11 cellular contexts compared by ENCODE assay signal in the genomic region with DNA sequence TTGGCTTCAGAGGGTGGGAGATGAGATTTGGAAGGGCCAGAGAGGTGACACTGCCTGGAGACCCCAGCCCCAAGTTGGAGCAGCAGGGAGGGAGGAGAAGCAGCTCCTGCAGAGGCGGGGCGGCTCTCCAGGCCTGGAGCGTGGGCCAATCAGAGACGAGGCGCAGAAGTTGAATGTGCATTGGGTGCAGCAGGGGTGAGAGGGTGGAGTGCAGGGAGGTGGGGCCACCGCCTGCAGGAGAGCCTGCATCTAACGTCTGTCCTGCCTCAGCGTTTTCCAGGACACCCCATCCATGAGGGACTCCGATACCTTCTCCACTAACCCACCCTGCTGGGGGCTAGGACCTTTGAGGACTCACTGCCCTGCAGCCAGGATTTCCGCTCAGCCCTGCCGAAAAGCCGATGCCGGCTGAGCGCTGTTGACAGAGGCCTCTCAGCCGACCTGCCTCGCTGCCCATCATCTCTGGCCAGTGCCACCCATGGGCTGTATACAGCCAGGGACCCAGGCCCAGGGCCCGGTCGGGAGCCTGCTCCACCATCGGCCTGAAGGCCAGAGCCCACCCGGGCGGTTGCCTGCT.
DNase-seq lines count a peak whose midpoint lies in the region; ATAC-seq lines count a peak whose summit lies in the region.
"Had no signal": no experiment of that assay in that cellular context is flagged by ENCODE, and none has a peak within 500 bp of the region (broad histone marks: within the 10 kb centered on the region; RNA-seq: fewer than 3 reads in every experiment).

No MANE protein-coding gene starts in this region.

- H3K27ac Mint-ChIP-seq in activated T-cell treated with anti-CD3 and anti-CD28 coated beads, Interleukin-2, amount 50 U/mL, for 72 hours = no peak overlapping the region

- peaks cover 5% of the 10 kb centered on the region for H3K4me1 Mint-ChIP-seq in activated T-cell treated with anti-CD3 and anti-CD28 coated beads, Interleukin-2, amount 50 U/mL, for 72 hours (ENCODE audit: low read depth)

- H3K27me3 Mint-ChIP-seq in activated T-cell treated with anti-CD3 and anti-CD28 coated beads, Interleukin-2, amount 50 U/mL, for 72 hours (ENCODE audit: low read depth) = peaks cover 46% of the 10 kb centered on the region

- peak overlapping the region; percentile 61 to 65 for H3K4me3 Mint-ChIP-seq in activated T-cell treated with anti-CD3 and anti-CD28 coated beads, Interleukin-2, amount 50 U/mL, for 72 hours

- peak; percentile 41 for DNase-seq in stimulated activated CD4-positive, alpha-beta T cell treated with anti-CD3 and anti-CD28 coated beads, Interleukin-15, amount 100 ng/mL, for 24 hours
- no peak for DNase-seq in stimulated activated CD4-positive, alpha-beta T cell treated with anti-CD3 and anti-CD28 coated beads, Interleukin-2, amount 100 ng/mL, for 48 hours
- DNase-seq in activated T-cell treated with anti-CD3 and anti-CD28 coated beads, Interleukin-2, amount 50 U/mL, for 72 hours = peak in 1 of 2 donors; percentile 9
- DNase-seq in islet precursor cell (peak; percentile 84), dermis blood vessel endothelial cell (no peak), SKM-1 treated with dmso at 0.1 percent for 144 hours (lab: John Stamatoyannopoulos, UW; ENCODE audit: unreplicated experiment) (no peak)
- DNase-seq: central memory CD4-positive, alpha-beta T cell; NCI-H1930; uterus had no signal

- ATAC-seq in activated T-cell treated with anti-CD3 and anti-CD28 coated beads, Interleukin-2, amount 50 U/mL, for 72 hours (replicated peaks in 1 of 2) = peak; percentile 50 to 59
- ATAC-seq in GM21619 (IDR thresholded peaks at IDR 0.05; ENCODE audit: unreplicated experiment) = no peak
- no peak for ATAC-seq in GM19467 (IDR thresholded peaks at IDR 0.05; ENCODE audit: unreplicated experiment)

- no peaks in the 10 kb centered on the region for H3K36me3 Mint-ChIP-seq in activated T-cell treated with anti-CD3 and anti-CD28 coated beads, Interleukin-2, amount 50 U/mL, for 72 hours (ENCODE audit: insufficient read depth in 2 of 2)

- no peaks in the 10 kb centered on the region for H3K9me3 Mint-ChIP-seq in activated T-cell treated with anti-CD3 and anti-CD28 coated beads, Interleukin-2, amount 50 U/mL, for 72 hours

Comparison
In these comparisons a context has a peak if more than half of its experiments do, and no peak if none do; other contexts are left out.
1. DNase-seq: peak in stimulated activated CD4-positive, alpha-beta T cell treated with anti-CD3 and anti-CD28 coated beads, Interleukin-15, amount 100 ng/mL, for 24 hours (single experiment) and islet precursor cell (single experiment); none in stimulated activated CD4-positive, alpha-beta T cell treated with anti-CD3 and anti-CD28 coated beads, Interleukin-2, amount 100 ng/mL, for 48 hours (0 of 2), dermis blood vessel endothelial cell (single experiment) and SKM-1 treated with dmso at 0.1 percent for 144 hours (single experiment).
2. ATAC-seq: peak in activated T-cell treated with anti-CD3 and anti-CD28 coated beads, Interleukin-2, amount 50 U/mL, for 72 hours (2 of 2); none in GM21619 (single experiment) and GM19467 (single experiment).